1 cellular context compared by ENCODE assay signal in genomic region chr13:108266316-108266936, GRCh38.
TF ChIP-seq lines count a peak whose summit lies in the region.

No MANE protein-coding gene starts in this region.

TF ChIP-seq in K562, 482 proteins besides CTCF, POLR2A, EP300 and RAD21:
- no peak for TF ChIP-seq RREB1 (CRISPR knock-in tag; IDR thresholded peaks at IDR 0.05)
- TF ChIP-seq KLF13 (tag; IDR thresholded peaks at IDR 0.05; ENCODE audit: borderline replicate concordance, low read depth), result no peak
- peak in 2 of 3 experiments; percentile 6 to 42 for TF ChIP-seq YY1 (IDR thresholded peaks at IDR 0.05; ENCODE audit: borderline replicate concordance in 1 of 3, control insufficient read depth in 1 of 3, extremely low read depth in 1 of 3, insufficient read depth in 3 of 3, insufficient read length in 1 of 3, insufficient replicate concordance in 2 of 3, low read depth in 1 of 3, low read length in 2 of 3)
TF ChIP-seq in K562: peak in this region for 1.
